In the genomic region with DNA sequence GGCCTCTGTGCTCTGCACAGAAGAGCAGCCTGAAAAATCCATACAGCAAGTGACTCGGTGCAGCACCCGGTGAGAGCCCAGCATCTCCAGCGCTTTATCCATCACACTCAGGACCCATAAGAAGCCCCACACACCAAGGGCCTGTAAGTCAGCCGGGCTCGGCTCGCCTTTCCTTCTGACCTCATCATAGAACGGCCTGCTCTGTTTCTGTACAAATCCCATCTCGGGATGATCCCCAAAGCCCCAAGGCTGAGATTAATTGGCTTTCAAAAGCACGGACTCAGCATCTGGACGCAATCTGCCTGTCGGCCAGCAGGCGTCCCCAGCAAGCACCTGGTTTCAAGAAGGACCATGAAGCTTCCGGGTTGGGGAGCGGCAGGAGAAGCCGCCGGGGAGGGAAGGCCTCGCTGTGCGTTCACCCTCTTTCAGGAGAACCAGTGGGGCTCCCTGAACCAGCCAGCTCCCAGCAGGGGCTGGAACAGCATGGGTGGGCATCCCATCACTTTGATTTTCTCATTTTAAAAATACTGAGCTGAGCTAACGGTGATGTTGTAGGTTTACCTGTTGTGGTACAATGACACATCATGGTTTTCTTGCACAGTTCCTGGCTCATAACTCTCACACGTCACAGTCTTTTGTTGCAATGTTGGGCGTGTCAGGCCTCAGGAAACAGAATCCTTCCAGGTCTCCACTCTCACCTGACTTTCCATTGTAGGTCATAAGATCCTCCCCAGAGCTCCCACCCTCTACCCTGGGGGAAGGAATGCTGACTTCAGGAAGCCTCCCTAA, we compare ENCODE assay signal across 1 cellular context.
A peak's percentile ranks its signal among the peaks of the same experiment; 100 is the strongest.
TF ChIP-seq lines count a peak whose summit lies in the region.

No MANE protein-coding gene starts in this region.

TF ChIP-seq in HCT116, 20 proteins besides CTCF, POLR2A, EP300 and RAD21 (continued from another document):
- TF ChIP-seq, protein P1, sequence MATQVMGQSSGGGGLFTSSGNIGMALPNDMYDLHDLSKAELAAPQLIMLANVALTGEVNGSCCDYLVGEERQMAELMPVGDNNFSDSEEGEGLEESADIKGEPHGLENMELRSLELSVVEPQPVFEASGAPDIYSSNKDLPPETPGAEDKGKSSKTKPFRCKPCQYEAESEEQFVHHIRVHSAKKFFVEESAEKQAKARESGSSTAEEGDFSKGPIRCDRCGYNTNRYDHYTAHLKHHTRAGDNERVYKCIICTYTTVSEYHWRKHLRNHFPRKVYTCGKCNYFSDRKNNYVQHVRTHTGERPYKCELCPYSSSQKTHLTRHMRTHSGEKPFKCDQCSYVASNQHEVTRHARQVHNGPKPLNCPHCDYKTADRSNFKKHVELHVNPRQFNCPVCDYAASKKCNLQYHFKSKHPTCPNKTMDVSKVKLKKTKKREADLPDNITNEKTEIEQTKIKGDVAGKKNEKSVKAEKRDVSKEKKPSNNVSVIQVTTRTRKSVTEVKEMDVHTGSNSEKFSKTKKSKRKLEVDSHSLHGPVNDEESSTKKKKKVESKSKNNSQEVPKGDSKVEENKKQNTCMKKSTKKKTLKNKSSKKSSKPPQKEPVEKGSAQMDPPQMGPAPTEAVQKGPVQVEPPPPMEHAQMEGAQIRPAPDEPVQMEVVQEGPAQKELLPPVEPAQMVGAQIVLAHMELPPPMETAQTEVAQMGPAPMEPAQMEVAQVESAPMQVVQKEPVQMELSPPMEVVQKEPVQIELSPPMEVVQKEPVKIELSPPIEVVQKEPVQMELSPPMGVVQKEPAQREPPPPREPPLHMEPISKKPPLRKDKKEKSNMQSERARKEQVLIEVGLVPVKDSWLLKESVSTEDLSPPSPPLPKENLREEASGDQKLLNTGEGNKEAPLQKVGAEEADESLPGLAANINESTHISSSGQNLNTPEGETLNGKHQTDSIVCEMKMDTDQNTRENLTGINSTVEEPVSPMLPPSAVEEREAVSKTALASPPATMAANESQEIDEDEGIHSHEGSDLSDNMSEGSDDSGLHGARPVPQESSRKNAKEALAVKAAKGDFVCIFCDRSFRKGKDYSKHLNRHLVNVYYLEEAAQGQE (IDR thresholded peaks at IDR 0.05; ENCODE audit: low read depth): no peak
- TF ChIP-seq SP1 (IDR thresholded peaks at IDR 0.05; ENCODE audit: low read depth) (peak; percentile 69; the same call in 1 of the 2 replicates), CBX3 (IDR thresholded peaks at IDR 0.05; ENCODE audit: low read depth) (no peak; the same call in 1 of the 2 replicates), EZH2phosphoT487 (IDR thresholded peaks at IDR 0.05; ENCODE audit: borderline replicate concordance) (no peak), CEBPB (IDR thresholded peaks at IDR 0.05; ENCODE audit: low read depth) (no peak), SRF (IDR thresholded peaks at IDR 0.05; ENCODE audit: low read depth) (no peak), FOSL1 (IDR thresholded peaks at IDR 0.05; ENCODE audit: low read depth) (no peak), SIN3A (IDR thresholded peaks at IDR 0.05; ENCODE audit: low read depth) (peak; percentile 71; the same call in 1 of the 2 replicates), ZFX (IDR thresholded peaks at IDR 0.05) (peak; percentile 59; the same call in 1 of the 2 replicates), EZH2 (IDR thresholded peaks at IDR 0.05) (no peak), ELF1 (IDR thresholded peaks at IDR 0.05; ENCODE audit: borderline replicate concordance, low read depth) (no peak; the same call in 1 of the 2 replicates), EGR1 (IDR thresholded peaks at IDR 0.05; ENCODE audit: low read depth) (no peak), POLR2AphosphoS5 (IDR thresholded peaks at IDR 0.05; ENCODE audit: low read depth, low read length) (peak; percentile 89)
- TF ChIP-seq, protein P2, sequence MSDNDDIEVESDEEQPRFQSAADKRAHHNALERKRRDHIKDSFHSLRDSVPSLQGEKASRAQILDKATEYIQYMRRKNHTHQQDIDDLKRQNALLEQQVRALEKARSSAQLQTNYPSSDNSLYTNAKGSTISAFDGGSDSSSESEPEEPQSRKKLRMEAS (IDR thresholded peaks at IDR 0.05): peak; percentile 80
- TF ChIP-seq, protein P3, sequence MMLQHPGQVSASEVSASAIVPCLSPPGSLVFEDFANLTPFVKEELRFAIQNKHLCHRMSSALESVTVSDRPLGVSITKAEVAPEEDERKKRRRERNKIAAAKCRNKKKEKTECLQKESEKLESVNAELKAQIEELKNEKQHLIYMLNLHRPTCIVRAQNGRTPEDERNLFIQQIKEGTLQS (IDR thresholded peaks at IDR 0.05): no peak
